14 cellular contexts compared by ENCODE assay signal in the genomic region with DNA sequence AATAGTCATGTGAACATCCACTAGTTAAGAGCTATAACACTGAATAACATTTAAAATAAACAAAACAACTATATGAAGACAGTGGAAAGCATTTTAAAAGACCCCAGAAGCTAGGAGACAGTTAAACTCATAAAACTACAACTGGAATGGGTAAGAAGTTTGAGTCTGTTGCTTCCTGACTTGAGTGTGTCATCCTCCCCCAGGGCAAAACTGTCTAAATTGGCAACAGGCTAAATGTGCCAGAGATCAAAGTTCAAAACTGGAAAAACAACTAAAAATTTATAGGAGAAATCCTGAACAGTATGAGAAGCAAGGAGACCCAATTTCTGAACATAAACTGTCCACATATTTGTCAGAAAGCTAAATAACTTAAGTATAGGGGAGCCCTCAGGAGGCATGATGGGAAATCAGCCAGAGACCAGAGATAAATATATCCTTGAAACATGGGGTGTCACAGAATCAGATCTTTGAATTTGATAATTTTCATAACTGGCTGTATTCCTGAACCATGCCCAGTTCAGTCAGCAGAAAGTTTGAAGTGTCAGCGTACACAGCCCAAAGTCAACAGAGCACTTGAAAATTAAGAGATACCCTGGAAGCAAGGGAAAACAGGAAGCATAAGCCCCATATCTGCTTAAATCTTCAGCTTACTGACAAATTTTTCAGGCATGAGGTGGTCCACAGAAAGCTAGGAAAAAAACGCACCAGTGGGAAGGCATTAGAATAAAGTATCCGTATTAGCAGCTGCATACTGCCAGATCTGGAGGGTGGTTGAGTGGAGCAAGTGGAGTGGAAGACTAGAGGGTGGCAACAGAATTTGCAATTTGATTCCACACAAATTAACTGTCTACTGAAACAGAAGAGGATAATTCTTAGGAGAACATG.
"Had no signal": no experiment of that assay in that cellular context is flagged by ENCODE, and none has a peak within 500 bp of the region (broad histone marks: within the 10 kb centered on the region; RNA-seq: fewer than 3 reads in every experiment).

No MANE protein-coding gene starts in this region.

- H3K36me3 ChIP-seq: brain microvascular endothelial cell, tibial nerve had no signal

- ATAC-seq: effector memory CD8-positive, alpha-beta T cell; left ventricle myocardium superior; natural killer cell had no signal

- H3K27ac ChIP-seq: brain microvascular endothelial cell, skin epidermis, tibial nerve had no signal

- H3K4me1 ChIP-seq: tibial nerve had no signal

- H3K27me3 ChIP-seq: brain microvascular endothelial cell, tibial nerve had no signal

- H3K4me3 ChIP-seq: skin epidermis, tibial nerve had no signal

- DNase-seq: activated CD4-positive, CD25-positive, alpha-beta regulatory T cell treated with anti-CD3 and anti-CD28 coated beads, Interleukin-2, amount 50 U/mL, for 72 hours; activated naive CD4-positive, alpha-beta T cell; anterior cingulate cortex; brain microvascular endothelial cell; dermis blood vessel endothelial cell; effector memory CD8-positive, alpha-beta T cell; kidney; left ventricle myocardium superior; mesenchymal stem cell; natural killer cell; stimulated activated CD4-positive, alpha-beta T cell treated with anti-CD3 and anti-CD28 coated beads, Interleukin-4, amount 100 ng/mL, for 24 hours; stimulated activated naive CD4-positive, alpha-beta T cell had no signal
